ENCODE assay signal across 23 cellular contexts in the genomic region with DNA sequence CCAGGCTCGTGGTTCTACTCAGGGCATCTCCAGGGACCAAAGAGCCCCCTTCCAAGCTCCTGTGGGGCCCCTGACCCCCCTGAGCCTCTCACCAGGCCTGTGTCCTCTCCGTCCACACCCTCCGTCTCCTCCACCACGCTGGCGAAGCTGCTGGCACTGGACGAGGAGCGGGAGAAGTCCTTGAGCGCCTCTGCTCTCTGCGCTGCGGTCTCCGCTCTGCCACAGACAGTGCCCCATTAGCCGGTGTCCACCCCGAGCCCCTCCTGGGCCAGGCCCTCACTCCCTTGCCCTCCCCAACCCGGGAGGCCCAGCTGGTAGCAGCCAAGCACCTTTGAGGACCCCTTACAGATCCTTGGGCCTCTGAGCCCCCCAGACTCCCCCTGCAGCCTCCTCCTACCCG.
DNase-seq lines count a peak whose midpoint lies in the region; ATAC-seq, FAIRE-seq and TF ChIP-seq lines count a peak whose summit lies in the region.
"Had no signal": no experiment of that assay in that cellular context is flagged by ENCODE, and none has a peak within 500 bp of the region (broad histone marks: within the 10 kb centered on the region; RNA-seq: fewer than 3 reads in every experiment).

No MANE protein-coding gene starts in this region.

- BruUV-seq in HepG2 (replicated peaks; lab: Mats Ljungman, UMichigan): no TSS peak

- H2AFZ ChIP-seq in HepG2 (ENCODE audit: low read length): no peak overlapping the region

- POLR2A ChIA-PET in HepG2 (lab: Yijun Ruan, JAX): no interaction called here

- no peaks in the 10 kb centered on the region for H3K9me3 ChIP-seq in HepG2 (ENCODE audit: low read length)
- no peaks in the 10 kb centered on the region for H3K9me3 ChIP-seq in right lobe of liver
- no peaks in the 10 kb centered on the region for H3K9me3 ChIP-seq in upper lobe of right lung
- no peaks in the 10 kb centered on the region for H3K9me3 ChIP-seq in spleen
- H3K9me3 ChIP-seq: A549; BLaER1 treated with 17β-estradiol and CSF1 and Interleukin-3, amounts not matched to agents 10 nM and 100 nM; Caco-2 had no signal

- no peak for TF ChIP-seq EP300 in HepG2 (IDR thresholded peaks at IDR 0.05; ENCODE audit: low read depth in 2 of 2, low read length in 2 of 2)
- no peak for TF ChIP-seq EP300 in HepG2 (CRISPR knock-in tag; IDR thresholded peaks at IDR 0.05; ENCODE audit: borderline replicate concordance)

- no peak for ATAC-seq in HepG2
- ATAC-seq in right lobe of liver: no peak
- no peak for ATAC-seq in upper lobe of right lung
- ATAC-seq: A549; CD8-positive, alpha-beta T cell; GM12878 had no signal

- H3K4me3 ChIP-seq in HepG2 (replicated peaks in 1 of 3; ENCODE audit: insufficient read depth in 1 of 3, low read depth in 2 of 3, low read length in 3 of 3) (no peak overlapping the region), right lobe of liver (no peak overlapping the region), upper lobe of right lung (no peak overlapping the region), spleen (no peak overlapping the region)
- H3K4me3 ChIP-seq: A549; BLaER1 treated with 17β-estradiol and CSF1 and Interleukin-3, amounts not matched to agents 10 nM and 100 nM; GM12878 had no signal

- H3K27ac Mint-ChIP-seq in nephron progenitor cell: peak overlapping the region; percentile 77
- H3K27ac Mint-ChIP-seq: B cell; CD4-positive, alpha-beta T cell; CD8-positive, alpha-beta T cell had no signal

- intact Hi-C loops in HepG2 (cut with micrococcal nuclease; ENCODE audit: unreplicated experiment) (no loop called here), right lobe of liver (cut with DNase I) (loop anchor here in 1 of 2 donors (10.0 kb wide), 2 partner anchors 55 to 225 kb away; no protein-coding TSS in a partner anchor), upper lobe of right lung (cut with DNase I) (no loop called here), spleen (cut with DNase I; ENCODE audit: low total_unique reads) (no loop called here)

- in situ Hi-C loops in HepG2 (cut with HindIII; ENCODE audit: extremely low pct_ligation_motif_present, low pct_unique_long_range_greater_than_20kb): no loop called here

- TF ChIP-seq POLR2A in HepG2 (IDR thresholded peaks at IDR 0.05; ENCODE audit: insufficient read depth in 1 of 2, low read depth in 2 of 2, low read length in 2 of 2): no peak
- TF ChIP-seq POLR2A in right lobe of liver (IDR thresholded peaks at IDR 0.05): no peak
- no peak for TF ChIP-seq POLR2A in spleen (IDR thresholded peaks at IDR 0.05)

- WGBS in HepG2 (ENCODE audit: low lambda C conversion rate): 94% methylated on average over 15 of the region's 15 CpGs
- 90% methylated on average over 4 of the region's 15 CpGs for WGBS in right lobe of liver (ENCODE audit: insufficient coverage, low coverage, low lambda C conversion rate, missing lambda C conversion rate)
- 76 to 88% (median 79%) methylated on average over 14 to 15 of the region's 15 CpGs for WGBS in spleen, 5 donors

- H3K9ac ChIP-seq in HepG2 (ENCODE audit: insufficient read depth, low read depth, low read length): no peak overlapping the region
- H3K9ac ChIP-seq: BLaER1 treated with 17β-estradiol and CSF1 and Interleukin-3, amounts not matched to agents 10 nM and 100 nM had no signal

- no peaks in the 10 kb centered on the region for H3K36me3 Mint-ChIP-seq in nephron progenitor cell (ENCODE audit: low read depth)
- H3K36me3 Mint-ChIP-seq: CD8-positive, alpha-beta T cell had no signal

- no peaks in the 10 kb centered on the region for H4K20me1 ChIP-seq in HepG2 (ENCODE audit: insufficient read depth, low read length)

- H3K4me1 ChIP-seq in HepG2 (ENCODE audit: insufficient read depth, low read length) (peaks cover 13% of the 10 kb centered on the region), right lobe of liver (no peaks in the 10 kb centered on the region), upper lobe of right lung (no peaks in the 10 kb centered on the region), spleen (peaks cover 0 to 11% (median 3%) of the 10 kb centered on the region in 6 donors)
- H3K4me1 ChIP-seq: BLaER1 treated with 17β-estradiol and CSF1 and Interleukin-3, amounts not matched to agents 10 nM and 100 nM; Caco-2 had no signal

- H3K27ac ChIP-seq in HepG2 (ENCODE audit: extremely low read length, insufficient read depth, low read length) (no peak overlapping the region), right lobe of liver (no peak overlapping the region), upper lobe of right lung (no peak overlapping the region), spleen (no peak overlapping the region)
- H3K27ac ChIP-seq: 22Rv1; A549; BLaER1 treated with 17β-estradiol and CSF1 and Interleukin-3, amounts not matched to agents 10 nM and 100 nM; C4-2B had no signal

- CTCF ChIA-PET in HepG2 (lab: Yijun Ruan, JAX; ENCODE audit: low intra/inter-chr PET ratio, low total read pairs): no interaction called here

- TF ChIP-seq CTCF in HepG2 (CRISPR knock-in tag; IDR thresholded peaks at IDR 0.05) (no peak), right lobe of liver (IDR thresholded peaks at IDR 0.05) (no peak), nephron progenitor cell (IDR thresholded peaks at IDR 0.05) (no peak), upper lobe of right lung (IDR thresholded peaks at IDR 0.05) (no peak), spleen (IDR thresholded peaks at IDR 0.05 in 8 of 11, conservative IDR thresholded peaks at IDR 0.05 in 3 of 11) (no peak)

- no peak for FAIRE-seq in HepG2 (lab: Jason Lieb, UNC)
- FAIRE-seq: A549, D721Med, G401.6, GM12878, GM12892, GM18507 had no signal

- peaks cover 7% of the 10 kb centered on the region for H3K27me3 Mint-ChIP-seq in nephron progenitor cell (ENCODE audit: low read depth, poor library complexity)

- no peak for TF ChIP-seq RAD21 in HepG2 (CRISPR knock-in tag; IDR thresholded peaks at IDR 0.05)

- H3K4me1 Mint-ChIP-seq in nephron progenitor cell: peaks cover 19% of the 10 kb centered on the region
- H3K4me1 Mint-ChIP-seq: B cell had no signal

- no peaks in the 10 kb centered on the region for H3K79me2 ChIP-seq in HepG2 (ENCODE audit: insufficient read depth, low read length)

- no peaks in the 10 kb centered on the region for H3K9me3 Mint-ChIP-seq in nephron progenitor cell
- H3K9me3 Mint-ChIP-seq: CD4-positive, alpha-beta T cell; CD8-positive, alpha-beta T cell had no signal

- DNase-seq in HepG2 (ENCODE audit: low spot score) (no peak), right lobe of liver (no peak), nephron progenitor cell (no peak), upper lobe of right lung (peak; percentile 61), spleen (no peak), NCI-H2107 (lab: John Stamatoyannopoulos, UW) (no peak)
- DNase-seq: AML-193; Caco-2; Calu3; CD4-positive, alpha-beta T cell; CD8-positive, alpha-beta T cell; DMS79 treated with DMSO at 0.1 percent for 48 hours; GF-D8 had no signal

- no peak overlapping the region for H3K4me3 Mint-ChIP-seq in nephron progenitor cell
- H3K4me3 Mint-ChIP-seq: B cell; CD4-positive, alpha-beta T cell; CD8-positive, alpha-beta T cell had no signal

- peaks cover 4 to 7% of the 10 kb centered on the region in 2 experiments; a peak in 3 of 5 replicates for H3K36me3 ChIP-seq in HepG2 (replicated peaks in 1 of 2; ENCODE audit: control insufficient read depth in 1 of 2, insufficient read depth in 2 of 2, low read length in 2 of 2)
- no peaks in the 10 kb centered on the region for H3K36me3 ChIP-seq in right lobe of liver
- no peaks in the 10 kb centered on the region for H3K36me3 ChIP-seq in upper lobe of right lung
- no peaks in the 10 kb centered on the region for H3K36me3 ChIP-seq in spleen
- H3K36me3 ChIP-seq: BLaER1 treated with 17β-estradiol and CSF1 and Interleukin-3, amounts not matched to agents 10 nM and 100 nM had no signal

- H3K27me3 ChIP-seq in HepG2 (ENCODE audit: control insufficient read depth in 1 of 2, insufficient read depth in 2 of 2, low read length in 2 of 2) (no peaks in the 10 kb centered on the region), right lobe of liver (no peaks in the 10 kb centered on the region), upper lobe of right lung (no peaks in the 10 kb centered on the region), spleen (replicated peaks in 1 of 7) (peaks cover 0 to 78% (median 8%) of the 10 kb centered on the region in 7 donors)
- H3K27me3 ChIP-seq: BLaER1 treated with 17β-estradiol and CSF1 and Interleukin-3, amounts not matched to agents 10 nM and 100 nM had no signal

- H3K4me2 ChIP-seq in HepG2 (ENCODE audit: low read depth, low read length): no peak overlapping the region
- H3K4me2 ChIP-seq: A549; BLaER1 treated with 17β-estradiol and CSF1 and Interleukin-3, amounts not matched to agents 10 nM and 100 nM had no signal

TF ChIP-seq in HepG2, 621 proteins besides CTCF, POLR2A, EP300 and RAD21:
- peak; percentile 61 for TF ChIP-seq AGO2 (optimal IDR thresholded peaks at IDR 0.05; ENCODE audit: low read depth, low read length)
- TF ChIP-seq, protein P1, sequence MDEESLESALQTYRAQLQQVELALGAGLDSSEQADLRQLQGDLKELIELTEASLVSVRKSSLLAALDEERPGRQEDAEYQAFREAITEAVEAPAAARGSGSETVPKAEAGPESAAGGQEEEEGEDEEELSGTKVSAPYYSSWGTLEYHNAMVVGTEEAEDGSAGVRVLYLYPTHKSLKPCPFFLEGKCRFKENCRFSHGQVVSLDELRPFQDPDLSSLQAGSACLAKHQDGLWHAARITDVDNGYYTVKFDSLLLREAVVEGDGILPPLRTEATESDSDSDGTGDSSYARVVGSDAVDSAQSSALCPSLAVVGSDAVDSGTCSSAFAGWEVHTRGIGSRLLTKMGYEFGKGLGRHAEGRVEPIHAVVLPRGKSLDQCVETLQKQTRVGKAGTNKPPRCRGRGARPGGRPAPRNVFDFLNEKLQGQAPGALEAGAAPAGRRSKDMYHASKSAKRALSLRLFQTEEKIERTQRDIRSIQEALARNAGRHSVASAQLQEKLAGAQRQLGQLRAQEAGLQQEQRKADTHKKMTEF (CRISPR knock-in tag; IDR thresholded peaks at IDR 0.05): no peak
